Comparison of ENCODE assay signal across 8 cellular contexts in genomic region chr12:11581179-11581755, GRCh38.
DNase-seq lines count a peak whose midpoint lies in the region; ATAC-seq and TF ChIP-seq lines count a peak whose summit lies in the region.

No MANE protein-coding gene starts in this region.

- no peak overlapping the region for H3K4me3 ChIP-seq in SK-N-MC
- H3K4me3 ChIP-seq in retinal pigment epithelial cell (ENCODE audit: low read length) = no peak overlapping the region

- H3K9me3 ChIP-seq in SK-N-MC (ENCODE audit: low read depth, low read length) = no peaks in the 10 kb centered on the region

- no peak overlapping the region for H3K27ac ChIP-seq in SK-N-MC

- H3K4me3 Mint-ChIP-seq in activated naive CD4-positive, alpha-beta T cell treated with anti-CD3 and anti-CD28 coated beads for 36 hours = no peak overlapping the region

- H3K36me3 ChIP-seq in SK-N-MC (ENCODE audit: insufficient read depth, low read length) = no peaks in the 10 kb centered on the region

- no peak overlapping the region for H3K27ac Mint-ChIP-seq in activated naive CD4-positive, alpha-beta T cell treated with anti-CD3 and anti-CD28 coated beads for 36 hours

- ATAC-seq in GM21367 (IDR thresholded peaks at IDR 0.05; ENCODE audit: unreplicated experiment) (no peak), HG02973 (IDR thresholded peaks at IDR 0.05; ENCODE audit: unreplicated experiment) (no peak)

- intact Hi-C loops in activated naive CD4-positive, alpha-beta T cell treated with anti-CD3 and anti-CD28 coated beads for 36 hours (cut with micrococcal nuclease) = loop anchor here (1.0 to 5.0 kb wide), 8 partner anchors 27 to 1121 kb away; partner anchors contain the start of gene ETV6
- intact Hi-C loops in head of caudate nucleus (cut with DNase I) = no loop called here

- CTCF ChIA-PET in activated naive CD4-positive, alpha-beta T cell treated with anti-CD3 and anti-CD28 coated beads for 36 hours (lab: Charles Lee) = interaction anchor here (0.6 to 6.9 kb wide), 25 partner anchors 9 to 744 kb away, joined by 3 to 110 read pairs (median 4); no protein-coding TSS in a partner anchor

- peaks cover 18% of the 10 kb centered on the region for H3K4me1 Mint-ChIP-seq in activated naive CD4-positive, alpha-beta T cell treated with anti-CD3 and anti-CD28 coated beads for 36 hours (ENCODE audit: low read depth)

- peak; percentile 39 for TF ChIP-seq CTCF in retinal pigment epithelial cell (conservative IDR thresholded peaks at IDR 0.05; ENCODE audit: low read depth, low read length)

- H3K36me3 Mint-ChIP-seq in activated naive CD4-positive, alpha-beta T cell treated with anti-CD3 and anti-CD28 coated beads for 36 hours (ENCODE audit: low read depth) = no peaks in the 10 kb centered on the region

- H3K27me3 Mint-ChIP-seq in activated naive CD4-positive, alpha-beta T cell treated with anti-CD3 and anti-CD28 coated beads for 36 hours (ENCODE audit: low read depth) = peaks cover 6% of the 10 kb centered on the region

- H3K9ac ChIP-seq in SK-N-MC (ENCODE audit: insufficient read length) = no peak overlapping the region

- DNase-seq in EH (ENCODE audit: low read depth) = peak; percentile 73
- DNase-seq in MV-4-11 (lab: John Stamatoyannopoulos, UW) = peak; percentile 64
- peak; percentile 83 for DNase-seq in SK-N-MC (ENCODE audit: low read depth, low spot score)
- peak; percentile 84 for DNase-seq in activated naive CD4-positive, alpha-beta T cell treated with anti-CD3 and anti-CD28 coated beads for 36 hours
- DNase-seq in head of caudate nucleus = peak in 40 of 42 donors; percentile 11 to 91 (median 64)
- DNase-seq in retinal pigment epithelial cell (ENCODE audit: low read depth) = peak; percentile 30

- H3K9me3 Mint-ChIP-seq in activated naive CD4-positive, alpha-beta T cell treated with anti-CD3 and anti-CD28 coated beads for 36 hours = no peaks in the 10 kb centered on the region

Comparison
In these comparisons a context has a peak if more than half of its experiments do, and no peak if none do; other contexts are left out.
1. DNase-seq: peak in every context shown above with its lines; median percentile 84 in activated naive CD4-positive, alpha-beta T cell treated with anti-CD3 and anti-CD28 coated beads for 36 hours; 83 in SK-N-MC; 73 in EH; 64 in MV-4-11; 64 in head of caudate nucleus; 30 in retinal pigment epithelial cell.